Comparison of ENCODE assay signal across 8 cellular contexts in genomic region chr12:53746592-53747491, GRCh38. TPM values are rescaled to one million over a fixed set of nuclear protein-coding genes. Genes with fewer than 3 reads are reported as not detected.
DNase-seq lines count a peak whose midpoint lies in the region; ATAC-seq, FAIRE-seq and TF ChIP-seq lines count a peak whose summit lies in the region.

No MANE protein-coding gene starts in this region.

- H3K36me3 ChIP-seq in pancreas = no peaks in the 10 kb centered on the region
- no peaks in the 10 kb centered on the region for H3K36me3 ChIP-seq in tibial artery

- ATAC-seq in GM18907 (IDR thresholded peaks at IDR 0.05; ENCODE audit: unreplicated experiment) (peak; percentile 34), pancreas (peak; percentile 88 to 94 (median 91))

- peaks cover 0 to 5% (median 0%) of the 10 kb centered on the region in 3 donors for H3K4me1 ChIP-seq in pancreas
- peaks cover 0 to 23% (median 14%) of the 10 kb centered on the region in 4 donors for H3K4me1 ChIP-seq in tibial artery

- no peak overlapping the region for H3K4me3 ChIP-seq in pancreas
- H3K4me3 ChIP-seq in tibial artery = no peak overlapping the region

- H3K27ac ChIP-seq in pancreas (no peak overlapping the region), tibial artery (no peak overlapping the region)

- peak; percentile 99 to 100 (median 100) for TF ChIP-seq CTCF in pancreas (IDR thresholded peaks at IDR 0.05)
- TF ChIP-seq CTCF in tibial artery (IDR thresholded peaks at IDR 0.05) = peak; percentile 100

- H3K27me3 ChIP-seq in pancreas (peaks cover 0 to 8% (median 5%) of the 10 kb centered on the region in 4 donors), tibial artery (peaks cover 0 to 59% of the 10 kb centered on the region in 2 donors)

- H3K9me3 ChIP-seq in pancreas = no peaks in the 10 kb centered on the region
- H3K9me3 ChIP-seq in tibial artery = no peaks in the 10 kb centered on the region

- intact Hi-C loops in pancreas (cut with DNase I) = loop anchor here in 1 of 3 donors (5.0 kb wide), 1 partner anchor 45 kb away; no protein-coding TSS in a partner anchor
- intact Hi-C loops in tibial artery (cut with DNase I; ENCODE audit: low total_unique reads) = loop anchor here (5.0 kb wide), 1 partner anchor 205 kb away; no protein-coding TSS in a partner anchor

- FAIRE-seq in A204.1 (lab: Jason Lieb, UNC) (peak; percentile 34), pancreas (lab: Jason Lieb, UNC) (peak; percentile 26)

- DNase-seq in NCI-H1105 treated with DMSO at 0.1 percent for 48 hours (lab: John Stamatoyannopoulos, UW) (peak; percentile 70), SKM-1 treated with dmso at 0.1 percent for 144 hours (lab: John Stamatoyannopoulos, UW; ENCODE audit: unreplicated experiment) (peak; percentile 30), germinal center (ENCODE audit: low spot score) (peak; percentile 84), pancreas (peak; percentile 88 to 96 (median 94)), tibial artery (peak; percentile 90 to 96)
- DNase-seq in activated naive CD4-positive, alpha-beta T cell treated with anti-CD3 and anti-CD28 coated beads, Interleukin-2, amount 50 U/mL, for 16 hours = peak; percentile 86

- 7 to 9% methylated on average over 25 of the region's 25 CpGs for WGBS in pancreas, 2 donors

RNA-seq across cellular contexts. Expression of gene CISTR, which starts 4.9 kb away (rescaled TPM):
- total RNA-seq in pancreas = not detected
- not detected for polyA plus RNA-seq in pancreas

RNA-seq across cellular contexts. Expression of gene CALCOCO1, which starts 19.6 kb away (rescaled TPM):
- 100 to 1,000 TPM in 1 of 6 donors, 10 to 100 TPM in 5; 28.2 to 102 (median 72.3) TPM for total RNA-seq in pancreas
- 100 to 1,000 TPM; 102 to 103 TPM for polyA plus RNA-seq in pancreas

Comparison
In these comparisons a context has a peak if more than half of its experiments do, and no peak if none do; other contexts are left out.
1. DNase-seq: peak in every context shown above with its lines; median percentile 94 in pancreas; 93 in tibial artery; 86 in activated naive CD4-positive, alpha-beta T cell treated with anti-CD3 and anti-CD28 coated beads, Interleukin-2, amount 50 U/mL, for 16 hours; 84 in germinal center; 70 in NCI-H1105 treated with DMSO at 0.1 percent for 48 hours; 30 in SKM-1 treated with dmso at 0.1 percent for 144 hours.